In the genomic region with DNA sequence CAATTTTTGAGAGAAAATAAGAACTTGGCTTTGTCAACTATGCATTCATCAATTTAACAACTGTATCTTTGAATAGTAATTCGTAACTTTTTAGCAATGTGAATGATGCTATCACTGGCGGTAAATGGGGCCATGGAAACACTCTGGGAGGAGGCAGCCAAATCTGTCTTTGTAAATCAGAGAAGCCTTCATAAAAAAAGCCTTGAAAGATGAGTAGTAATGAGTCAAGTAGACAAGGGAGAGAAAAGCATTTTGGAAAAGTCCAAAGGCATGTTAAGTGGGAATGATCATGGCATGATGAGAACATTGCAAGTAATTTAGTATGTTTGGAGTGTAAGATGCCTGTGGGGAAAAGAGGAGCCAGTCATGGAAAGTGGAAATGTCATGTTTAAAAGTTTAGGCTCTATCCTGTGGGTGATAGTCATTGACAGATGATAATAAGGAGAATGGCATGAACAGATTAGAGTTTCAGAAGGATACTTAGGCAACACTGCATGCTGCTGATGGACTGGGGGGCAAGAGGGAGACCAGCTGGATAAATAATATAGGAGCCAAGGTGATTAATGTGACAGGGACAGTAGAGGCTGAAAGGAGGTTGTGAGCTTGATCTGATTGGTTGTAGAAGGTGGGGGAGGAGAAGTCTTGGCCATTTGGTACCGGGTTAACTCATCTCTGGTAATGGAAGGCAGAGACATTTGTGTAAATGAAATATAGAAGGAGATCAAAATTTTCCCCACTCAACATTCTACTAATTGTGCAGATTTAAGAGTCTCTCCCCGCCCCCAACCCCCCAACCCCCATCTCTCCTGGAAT, we compare ENCODE assay signal across 13 cellular contexts. TPM values are rescaled to one million over a fixed set of nuclear protein-coding genes. Genes with fewer than 3 reads are reported as not detected.
DNase-seq lines count a peak whose midpoint lies in the region; ATAC-seq and TF ChIP-seq lines count a peak whose summit lies in the region.
"Had no signal": no experiment of that assay in that cellular context is flagged by ENCODE, and none has a peak within 500 bp of the region (broad histone marks: within the 10 kb centered on the region; RNA-seq: fewer than 3 reads in every experiment).

No MANE protein-coding gene starts in this region.

- no peak overlapping the region for H2AFZ ChIP-seq in SK-N-SH (ENCODE audit: low read depth)

- peaks cover 27% of the 10 kb centered on the region for H3F3A ChIP-seq in SK-N-SH (replicated peaks; ENCODE audit: insufficient read depth)

- H3K36me3 ChIP-seq in left ventricle myocardium inferior (no peaks in the 10 kb centered on the region), SK-N-SH (replicated peaks in 1 of 2; ENCODE audit: control insufficient read depth in 1 of 2, insufficient read depth in 2 of 2, low read length in 1 of 2) (no peaks in the 10 kb centered on the region), uterus (no peaks in the 10 kb centered on the region)
- H3K36me3 ChIP-seq: brain microvascular endothelial cell, upper lobe of right lung had no signal

- CTCF ChIA-PET in SK-N-SH (lab: Yijun Ruan, JAX), result no interaction called here

- TF ChIP-seq CTCF in left ventricle myocardium inferior (IDR thresholded peaks at IDR 0.05; ENCODE audit: borderline replicate concordance) (no peak), SK-N-SH (IDR thresholded peaks at IDR 0.05) (no peak), foreskin keratinocyte (conservative IDR thresholded peaks at IDR 0.05) (no peak), uterus (IDR thresholded peaks at IDR 0.05) (no peak)

- no peaks in the 10 kb centered on the region for H3K79me2 ChIP-seq in SK-N-SH (ENCODE audit: insufficient read depth)

- 0 out of 2 replicates have a peak overlapping the region, but pooled peaks have one; percentile 12 for H3K4me2 ChIP-seq in SK-N-SH

- intact Hi-C loops in left ventricle myocardium inferior (cut with micrococcal nuclease), result no loop called here
- intact Hi-C loops in Right ventricle myocardium inferior (cut with DNase I), result no loop called here
- intact Hi-C loops in uterus (cut with DNase I; ENCODE audit: low total_unique reads), result no loop called here

- TF ChIP-seq EP300 in SK-N-SH (IDR thresholded peaks at IDR 0.05; ENCODE audit: borderline replicate concordance in 1 of 2, low read depth in 1 of 2, low read length in 1 of 2), result peak in 1 of 2 experiments; percentile 88; a peak in 2 of 4 replicates

- POLR2A ChIA-PET in SK-N-SH (lab: Yijun Ruan, JAX), result no interaction called here

- H3K27ac ChIP-seq in left ventricle myocardium inferior (replicated peaks), result peak overlapping the region; percentile 21
- H3K27ac ChIP-seq in SK-N-SH (ENCODE audit: low read depth in 2 of 2, low read length in 1 of 2), result peak overlapping the region in 1 of 2 experiments; percentile 43; a peak in 2 of 4 replicates
- no peak overlapping the region for H3K27ac ChIP-seq in foreskin keratinocyte
- peak overlapping the region; percentile 30 to 68 for H3K27ac ChIP-seq in uterus
- H3K27ac ChIP-seq: brain microvascular endothelial cell, upper lobe of right lung had no signal

- H4K20me1 ChIP-seq in SK-N-SH (ENCODE audit: insufficient read depth), result no peaks in the 10 kb centered on the region

- DNase-seq in left ventricle myocardium inferior, result no peak
- DNase-seq in Right ventricle myocardium inferior (ENCODE audit: missing footprints), result no peak
- no peak for DNase-seq in SK-N-SH
- peak in 1 of 2 donors; percentile 43 for DNase-seq in foreskin keratinocyte
- DNase-seq in uterus, result peak; percentile 38 to 62
- DNase-seq in NCI-H2196 treated with DMSO at 0.1 percent for 48 hours (lab: John Stamatoyannopoulos, UW; ENCODE audit: unreplicated experiment), result no peak
- no peak for DNase-seq in cortex of kidney (lab: John Stamatoyannopoulos, UW)
- no peak for DNase-seq in epidermal melanocyte (ENCODE audit: insufficient read length, low spot score)
- DNase-seq: activated CD4-positive, alpha-beta T cell treated with anti-CD3 and anti-CD28 coated beads, Interleukin-2, amount 50 U/mL, for 4 hours; brain microvascular endothelial cell; NCI-H2171 treated with DMSO at 0.1 percent for 48 hours; upper lobe of right lung had no signal

- no peaks in the 10 kb centered on the region for H3K9me2 ChIP-seq in SK-N-SH

- no peaks in the 10 kb centered on the region for H3K27me3 ChIP-seq in left ventricle myocardium inferior (ENCODE audit: low read depth)
- no peaks in the 10 kb centered on the region for H3K27me3 ChIP-seq in SK-N-SH (ENCODE audit: insufficient read depth)
- no peaks in the 10 kb centered on the region for H3K27me3 ChIP-seq in foreskin keratinocyte
- no peaks in the 10 kb centered on the region for H3K27me3 ChIP-seq in uterus
- H3K27me3 ChIP-seq: brain microvascular endothelial cell, upper lobe of right lung had no signal

- no peak for ATAC-seq in Right ventricle myocardium inferior
- ATAC-seq in foreskin keratinocyte, result peak; percentile 32
- ATAC-seq: upper lobe of right lung had no signal

- WGBS in SK-N-SH (ENCODE audit: low lambda C conversion rate), result 60% methylated on average over 4 of the region's 4 CpGs

- no peak for TF ChIP-seq POLR2A in uterus (IDR thresholded peaks at IDR 0.05)

- no peak overlapping the region for H3K9ac ChIP-seq in SK-N-SH

- H3K9me3 ChIP-seq in left ventricle myocardium inferior (replicated peaks) (no peaks in the 10 kb centered on the region), SK-N-SH (no peaks in the 10 kb centered on the region), uterus (no peaks in the 10 kb centered on the region)
- H3K9me3 ChIP-seq: upper lobe of right lung had no signal

- TF ChIP-seq RAD21 in SK-N-SH (IDR thresholded peaks at IDR 0.05; ENCODE audit: low read length), result no peak

- no peak overlapping the region for H3K4me3 ChIP-seq in left ventricle myocardium inferior
- no peak overlapping the region for H3K4me3 ChIP-seq in SK-N-SH (ENCODE audit: low read depth in 2 of 2, low read length in 1 of 2)
- H3K4me3 ChIP-seq in uterus, result no peak overlapping the region
- H3K4me3 ChIP-seq: upper lobe of right lung had no signal

- H3K4me1 ChIP-seq in left ventricle myocardium inferior (peaks cover 12% of the 10 kb centered on the region), SK-N-SH (ENCODE audit: control insufficient read depth in 1 of 2, insufficient read depth in 2 of 2, low read depth in 1 of 2, low read length in 1 of 2) (peaks cover under 1 to 38% of the 10 kb centered on the region in 2 experiments; a peak in 3 of 4 replicates), foreskin keratinocyte (peaks cover 11% of the 10 kb centered on the region), uterus (no peaks in the 10 kb centered on the region)

TF ChIP-seq in SK-N-SH, 30 proteins besides CTCF, POLR2A, EP300 and RAD21 (continues in another document):
- TF ChIP-seq TCF12 (IDR thresholded peaks at IDR 0.05), result peak; percentile 89
- TF ChIP-seq NRF1 (IDR thresholded peaks at IDR 0.05; ENCODE audit: low read depth, low read length), result no peak
- no peak for TF ChIP-seq FOXJ3 (CRISPR knock-in tag; IDR thresholded peaks at IDR 0.05)
- TF ChIP-seq, protein P1, sequence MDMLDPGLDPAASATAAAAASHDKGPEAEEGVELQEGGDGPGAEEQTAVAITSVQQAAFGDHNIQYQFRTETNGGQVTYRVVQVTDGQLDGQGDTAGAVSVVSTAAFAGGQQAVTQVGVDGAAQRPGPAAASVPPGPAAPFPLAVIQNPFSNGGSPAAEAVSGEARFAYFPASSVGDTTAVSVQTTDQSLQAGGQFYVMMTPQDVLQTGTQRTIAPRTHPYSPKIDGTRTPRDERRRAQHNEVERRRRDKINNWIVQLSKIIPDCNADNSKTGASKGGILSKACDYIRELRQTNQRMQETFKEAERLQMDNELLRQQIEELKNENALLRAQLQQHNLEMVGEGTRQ (IDR thresholded peaks at IDR 0.05; ENCODE audit: borderline replicate concordance, low read depth, low read length), result no peak
- TF ChIP-seq MXI1 (IDR thresholded peaks at IDR 0.05; ENCODE audit: low read depth, low read length), result no peak
- TF ChIP-seq, protein P2, sequence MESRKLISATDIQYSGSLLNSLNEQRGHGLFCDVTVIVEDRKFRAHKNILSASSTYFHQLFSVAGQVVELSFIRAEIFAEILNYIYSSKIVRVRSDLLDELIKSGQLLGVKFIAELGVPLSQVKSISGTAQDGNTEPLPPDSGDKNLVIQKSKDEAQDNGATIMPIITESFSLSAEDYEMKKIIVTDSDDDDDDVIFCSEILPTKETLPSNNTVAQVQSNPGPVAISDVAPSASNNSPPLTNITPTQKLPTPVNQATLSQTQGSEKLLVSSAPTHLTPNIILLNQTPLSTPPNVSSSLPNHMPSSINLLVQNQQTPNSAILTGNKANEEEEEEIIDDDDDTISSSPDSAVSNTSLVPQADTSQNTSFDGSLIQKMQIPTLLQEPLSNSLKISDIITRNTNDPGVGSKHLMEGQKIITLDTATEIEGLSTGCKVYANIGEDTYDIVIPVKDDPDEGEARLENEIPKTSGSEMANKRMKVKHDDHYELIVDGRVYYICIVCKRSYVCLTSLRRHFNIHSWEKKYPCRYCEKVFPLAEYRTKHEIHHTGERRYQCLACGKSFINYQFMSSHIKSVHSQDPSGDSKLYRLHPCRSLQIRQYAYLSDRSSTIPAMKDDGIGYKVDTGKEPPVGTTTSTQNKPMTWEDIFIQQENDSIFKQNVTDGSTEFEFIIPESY (IDR thresholded peaks at IDR 0.05; ENCODE audit: borderline replicate concordance, low read depth), result peak; percentile 51; the same call in 1 of the 2 replicates
- no peak for TF ChIP-seq SMC3 (IDR thresholded peaks at IDR 0.05; ENCODE audit: low read depth, low read length)
- TF ChIP-seq SIN3A (IDR thresholded peaks at IDR 0.05; ENCODE audit: borderline replicate concordance, low read depth, low read length), result peak; percentile 39; the same call in 1 of the 2 replicates
- no peak for TF ChIP-seq GABPA (IDR thresholded peaks at IDR 0.05; ENCODE audit: low read depth)
- TF ChIP-seq, protein P3, sequence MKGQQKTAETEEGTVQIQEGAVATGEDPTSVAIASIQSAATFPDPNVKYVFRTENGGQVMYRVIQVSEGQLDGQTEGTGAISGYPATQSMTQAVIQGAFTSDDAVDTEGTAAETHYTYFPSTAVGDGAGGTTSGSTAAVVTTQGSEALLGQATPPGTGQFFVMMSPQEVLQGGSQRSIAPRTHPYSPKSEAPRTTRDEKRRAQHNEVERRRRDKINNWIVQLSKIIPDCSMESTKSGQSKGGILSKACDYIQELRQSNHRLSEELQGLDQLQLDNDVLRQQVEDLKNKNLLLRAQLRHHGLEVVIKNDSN (IDR thresholded peaks at IDR 0.05; ENCODE audit: borderline replicate concordance, low read depth), result no peak
- TF ChIP-seq, protein P4, sequence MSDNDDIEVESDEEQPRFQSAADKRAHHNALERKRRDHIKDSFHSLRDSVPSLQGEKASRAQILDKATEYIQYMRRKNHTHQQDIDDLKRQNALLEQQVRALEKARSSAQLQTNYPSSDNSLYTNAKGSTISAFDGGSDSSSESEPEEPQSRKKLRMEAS (IDR thresholded peaks at IDR 0.05; ENCODE audit: low read depth), result no peak

RNA-seq across cellular contexts. Expression of a gene that starts 16.3 kb away (rescaled TPM):
- total RNA-seq in left ventricle myocardium inferior (39.7 TPM), Right ventricle myocardium inferior (37.0 TPM), foreskin keratinocyte (1.3 and 2.8 TPM in 2 replicates), uterus (100 to 1,000 TPM in 3 of 4 donors, 10 to 100 TPM in 1; 34.8 to 198 (median 170) TPM)
- polyA plus RNA-seq in SK-N-SH (2012; rRNA removed) (9.2 and 12.4 TPM in 2 replicates), foreskin keratinocyte (0.34 and 1.2 TPM in 2 replicates)
- 11.2 and 13.1 TPM in 2 replicates for polyA plus RNA-seq in SK-N-SH (2012; cell fraction: cytosol; rRNA removed)
- 11.7 and 15.6 TPM in 2 replicates for polyA plus RNA-seq in SK-N-SH (2012; cell fraction: nucleus; rRNA removed)
- polyA plus RNA-seq: IgD-negative memory B cell had no signal

Comparison
In these comparisons a context has a peak if more than half of its experiments do, and no peak if none do; other contexts are left out.
1. DNase-seq: peak in uterus (2 of 2); none in left ventricle myocardium inferior (single experiment), Right ventricle myocardium inferior (single experiment), SK-N-SH (single experiment), NCI-H2196 treated with DMSO at 0.1 percent for 48 hours (single experiment), cortex of kidney (single experiment) and epidermal melanocyte (single experiment).